15 cellular contexts compared by ENCODE assay signal in genomic region chr22:49229483-49230193, GRCh38.
DNase-seq lines count a peak whose midpoint lies in the region; ATAC-seq and TF ChIP-seq lines count a peak whose summit lies in the region.
"Had no signal": no experiment of that assay in that cellular context is flagged by ENCODE, and none has a peak within 500 bp of the region (broad histone marks: within the 10 kb centered on the region; RNA-seq: fewer than 3 reads in every experiment).

No MANE protein-coding gene starts in this region.

- no peaks in the 10 kb centered on the region for H3K36me3 ChIP-seq in heart right ventricle
- H3K36me3 ChIP-seq: BE2C had no signal

- TF ChIP-seq CTCF in heart right ventricle (IDR thresholded peaks at IDR 0.05), result no peak

- H3K27me3 ChIP-seq in heart right ventricle, result peaks cover 0 to 16% (median 10%) of the 10 kb centered on the region in 7 donors
- H3K27me3 ChIP-seq: BE2C had no signal

- H3K27ac ChIP-seq in heart right ventricle, result no peak overlapping the region
- H3K27ac ChIP-seq: HL-60 had no signal

- peak; percentile 56 for DNase-seq in cardiac septum (ENCODE audit: low spot score)
- no peak for DNase-seq in heart right ventricle
- peak; percentile 26 for DNase-seq in NCI-H69 (lab: John Stamatoyannopoulos, UW)
- peak; percentile 10 for DNase-seq in left lobe of liver (ENCODE audit: low spot score)
- no peak for DNase-seq in stimulated activated CD4-positive, alpha-beta T cell treated with anti-CD3 and anti-CD28 coated beads, Interleukin-1b, Interleukin-23, amount 100 ng/mL, for 48 hours
- no peak for DNase-seq in HCEC 1CT
- DNase-seq: BE2C; CD4-positive, alpha-beta memory T cell; GOT3; KBM-7; NCI-H1930; NCI-H226; NCI-H82 had no signal

- 58 to 59% methylated on average over 10 of the region's 10 CpGs for WGBS in heart right ventricle, 2 donors

- H3K4me3 ChIP-seq in heart right ventricle, result no peak overlapping the region

- no peaks in the 10 kb centered on the region for H3K4me1 ChIP-seq in heart right ventricle
- H3K4me1 ChIP-seq: BE2C had no signal

- peaks cover 0 to 5% (median 0%) of the 10 kb centered on the region in 11 donors for H3K9me3 ChIP-seq in heart right ventricle
- H3K9me3 ChIP-seq: BE2C had no signal

- no peak for ATAC-seq in heart right ventricle
- ATAC-seq in left lobe of liver, result no peak
- no peak for ATAC-seq in activated CD4-positive, CD25-positive, alpha-beta regulatory T cell treated with anti-CD3 and anti-CD28 coated beads, Interleukin-2, amount 50 U/mL, for 24 hours

- intact Hi-C loops in cardiac septum (cut with DNase I), result no loop called here
- intact Hi-C loops in heart right ventricle (cut with DNase I), result no loop called here

Comparison
In these comparisons a context has a peak if more than half of its experiments do, and no peak if none do; other contexts are left out.
1. DNase-seq: peak in cardiac septum (single experiment), NCI-H69 (single experiment) and left lobe of liver (single experiment); none in heart right ventricle (0 of 2), stimulated activated CD4-positive, alpha-beta T cell treated with anti-CD3 and anti-CD28 coated beads, Interleukin-1b, Interleukin-23, amount 100 ng/mL, for 48 hours (single experiment) and HCEC 1CT (single experiment).